In the genomic region with DNA sequence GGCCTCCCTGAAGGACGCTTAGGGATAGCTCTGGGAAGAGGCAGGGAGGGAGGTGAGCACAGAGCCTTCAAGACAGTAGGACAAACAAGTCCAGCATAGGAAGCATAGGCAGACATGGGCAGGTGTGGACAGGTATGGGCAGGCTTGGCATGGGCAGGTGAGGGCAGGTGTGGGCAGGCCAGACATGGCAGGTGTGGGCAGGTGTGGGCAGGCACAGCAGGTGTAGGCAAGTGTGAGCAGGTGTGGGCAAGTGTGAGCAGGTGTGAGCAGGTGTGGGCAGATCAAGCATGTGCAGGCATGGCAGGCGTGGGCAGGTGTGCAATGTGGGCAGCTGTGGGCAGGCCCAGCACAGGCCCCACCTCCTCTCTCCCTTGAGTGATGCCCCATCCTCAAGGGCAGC, we compare ENCODE assay signal across 1 cellular context.
TF ChIP-seq lines count a peak whose summit lies in the region.

No MANE protein-coding gene starts in this region.

TF ChIP-seq in H1, 55 proteins besides CTCF, POLR2A, EP300 and RAD21:
- TF ChIP-seq MAX (IDR thresholded peaks at IDR 0.05) = no peak
- TF ChIP-seq, protein P1, sequence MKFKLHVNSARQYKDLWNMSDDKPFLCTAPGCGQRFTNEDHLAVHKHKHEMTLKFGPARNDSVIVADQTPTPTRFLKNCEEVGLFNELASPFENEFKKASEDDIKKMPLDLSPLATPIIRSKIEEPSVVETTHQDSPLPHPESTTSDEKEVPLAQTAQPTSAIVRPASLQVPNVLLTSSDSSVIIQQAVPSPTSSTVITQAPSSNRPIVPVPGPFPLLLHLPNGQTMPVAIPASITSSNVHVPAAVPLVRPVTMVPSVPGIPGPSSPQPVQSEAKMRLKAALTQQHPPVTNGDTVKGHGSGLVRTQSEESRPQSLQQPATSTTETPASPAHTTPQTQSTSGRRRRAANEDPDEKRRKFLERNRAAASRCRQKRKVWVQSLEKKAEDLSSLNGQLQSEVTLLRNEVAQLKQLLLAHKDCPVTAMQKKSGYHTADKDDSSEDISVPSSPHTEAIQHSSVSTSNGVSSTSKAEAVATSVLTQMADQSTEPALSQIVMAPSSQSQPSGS (IDR thresholded peaks at IDR 0.05; ENCODE audit: low read length) = no peak
- TF ChIP-seq SIRT6 (IDR thresholded peaks at IDR 0.05; ENCODE audit: low read length) = no peak
- no peak for TF ChIP-seq BRCA1 (IDR thresholded peaks at IDR 0.05; ENCODE audit: low read depth, low read length)
- TF ChIP-seq CBX8 (IDR thresholded peaks at IDR 0.05; ENCODE audit: borderline replicate concordance, low read depth, low read length) = no peak
- no peak for TF ChIP-seq RFX5 (IDR thresholded peaks at IDR 0.05; ENCODE audit: borderline replicate concordance, low read depth, low read length)
